Comparison of ENCODE assay signal across 8 cellular contexts in genomic region chr20:41697861-41698559, GRCh38.
DNase-seq lines count a peak whose midpoint lies in the region; ATAC-seq and TF ChIP-seq lines count a peak whose summit lies in the region.

No MANE protein-coding gene starts in this region.

- no peak for ATAC-seq in HG02840 (IDR thresholded peaks at IDR 0.05; ENCODE audit: low FRiP score, unreplicated experiment)

- H3K27me3 Mint-ChIP-seq in endothelial cell (ENCODE audit: unreplicated experiment), result peaks cover 2% of the 10 kb centered on the region
- H3K27me3 Mint-ChIP-seq in progenitor cell of endocrine pancreas, result no peaks in the 10 kb centered on the region

- H3K36me3 Mint-ChIP-seq in endothelial cell (ENCODE audit: low read depth, unreplicated experiment) (no peaks in the 10 kb centered on the region), progenitor cell of endocrine pancreas (ENCODE audit: insufficient read depth) (no peaks in the 10 kb centered on the region)

- H3K9me3 Mint-ChIP-seq in endothelial cell (ENCODE audit: unreplicated experiment) (no peaks in the 10 kb centered on the region), progenitor cell of endocrine pancreas (ENCODE audit: low read depth) (peaks cover 3% of the 10 kb centered on the region)

- H3K27ac Mint-ChIP-seq in endothelial cell (ENCODE audit: unreplicated experiment) (no peak overlapping the region), progenitor cell of endocrine pancreas (no peak overlapping the region)

- H3K4me3 Mint-ChIP-seq in endothelial cell (ENCODE audit: unreplicated experiment) (no peak overlapping the region), progenitor cell of endocrine pancreas (ENCODE audit: low read depth) (peak overlapping the region; percentile 23)

- TF ChIP-seq CTCF in endothelial cell (IDR thresholded peaks at IDR 0.05; ENCODE audit: unreplicated experiment) (peak; percentile 88), progenitor cell of endocrine pancreas (IDR thresholded peaks at IDR 0.05; ENCODE audit: unreplicated experiment) (peak; percentile 88)

- DNase-seq in NCI-H524 (lab: John Stamatoyannopoulos, UW) (peak; percentile 47 to 56), NCI-H524 treated with DMSO at 0.1 percent for 48 hours (lab: John Stamatoyannopoulos, UW) (no peak), LHCN-M2 (ENCODE audit: low read depth) (peak; percentile 35), RPMI7951 (ENCODE audit: low read depth) (peak; percentile 51), endothelial cell (ENCODE audit: low spot score) (peak; percentile 13), progenitor cell of endocrine pancreas (ENCODE audit: low spot score, unreplicated experiment) (no peak)
- no peak for DNase-seq in activated effector memory CD4-positive, alpha-beta T cell treated with Interleukin-2 at 50 U/mL for 16 hours

- peaks cover 5% of the 10 kb centered on the region for H3K4me1 Mint-ChIP-seq in endothelial cell (ENCODE audit: unreplicated experiment)
- H3K4me1 Mint-ChIP-seq in progenitor cell of endocrine pancreas (ENCODE audit: low read depth), result peaks cover 12% of the 10 kb centered on the region

Comparison
In these comparisons a context has a peak if more than half of its experiments do, and no peak if none do; other contexts are left out.
1. DNase-seq: peak in NCI-H524 (2 of 2), LHCN-M2 (single experiment), RPMI7951 (single experiment) and endothelial cell (single experiment); none in NCI-H524 treated with DMSO at 0.1 percent for 48 hours (single experiment), progenitor cell of endocrine pancreas (single experiment) and activated effector memory CD4-positive, alpha-beta T cell treated with Interleukin-2 at 50 U/mL for 16 hours (single experiment).